ENCODE assay signal across 33 cellular contexts in the genomic region with DNA sequence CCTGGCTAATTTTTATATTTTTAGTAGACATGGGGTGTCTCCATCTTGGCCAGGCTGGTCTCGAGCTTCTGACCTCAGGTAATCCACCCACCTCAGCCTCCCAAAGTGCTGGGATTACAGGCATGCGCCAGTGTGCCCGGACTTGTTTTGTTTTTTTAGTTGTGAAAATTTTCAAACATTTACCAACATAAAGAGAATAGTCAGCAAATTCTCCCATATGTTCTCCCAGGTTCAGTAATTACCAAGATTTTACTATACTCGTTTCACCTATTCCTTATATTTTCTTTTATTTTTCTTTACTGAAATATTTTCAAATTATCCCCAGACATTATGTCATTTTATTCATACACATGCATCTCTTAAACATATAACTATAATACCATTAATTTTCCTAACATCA.
"Had no signal": no experiment of that assay in that cellular context is flagged by ENCODE, and none has a peak within 500 bp of the region (broad histone marks: within the 10 kb centered on the region; RNA-seq: fewer than 3 reads in every experiment).

No MANE protein-coding gene starts in this region.

- H3K4me1 Mint-ChIP-seq: activated CD4-positive, alpha-beta T cell treated with anti-CD3 and anti-CD28 coated beads, Interleukin-2, amount 10 ng/mL, durations not matched to agents 24 days and 14 days; activated CD8-positive, alpha-beta memory T cell treated with anti-CD3 and anti-CD28 coated beads, Interleukin-2, amount 10 ng/mL, durations not matched to agents 7 days and 5 days; activated naive CD4-positive, alpha-beta T cell treated with anti-CD3 and anti-CD28 coated beads, Interleukin-2, amount 10 ng/mL, durations not matched to agents 7 days and 5 days had no signal

- H3K4me1 ChIP-seq: ascending aorta, breast epithelium had no signal

- H3K36me3 Mint-ChIP-seq: activated CD4-positive, alpha-beta memory T cell treated with anti-CD3 and anti-CD28 coated beads for 36 hours; activated CD8-positive, alpha-beta memory T cell treated with anti-CD3 and anti-CD28 coated beads, Interleukin-2, amount 10 ng/mL, durations not matched to agents 7 days and 5 days; activated naive CD4-positive, alpha-beta T cell treated with anti-CD3 and anti-CD28 coated beads, Interleukin-2, amount 10 ng/mL, durations not matched to agents 7 days and 5 days; activated naive CD4-positive, alpha-beta T cell treated with anti-CD3 and anti-CD28 coated beads, Interleukin-2, amount 50 U/mL, for 72 hours; activated naive CD8-positive, alpha-beta T cell treated with anti-CD3 and anti-CD28 coated beads, Interleukin-2, amount 10 ng/mL, durations not matched to agents 7 days and 5 days; brain had no signal

- H3K4me3 Mint-ChIP-seq: activated CD4-positive, alpha-beta memory T cell treated with anti-CD3 and anti-CD28 coated beads for 36 hours; activated CD4-positive, alpha-beta T cell treated with anti-CD3 and anti-CD28 coated beads for 36 hours; activated CD4-positive, alpha-beta T cell treated with anti-CD3 and anti-CD28 coated beads, Interleukin-2, amount 10 ng/mL, durations not matched to agents 24 days and 14 days; activated CD8-positive, alpha-beta memory T cell treated with anti-CD3 and anti-CD28 coated beads, Interleukin-2, amount 10 ng/mL, durations not matched to agents 7 days and 5 days; activated CD8-positive, alpha-beta T cell treated with anti-CD3 and anti-CD28 coated beads, Interleukin-2, amount 10 ng/mL, durations not matched to agents 7 days and 5 days; activated naive CD4-positive, alpha-beta T cell treated with anti-CD3 and anti-CD28 coated beads, Interleukin-2, amount 10 ng/mL, durations not matched to agents 7 days and 5 days; activated naive CD8-positive, alpha-beta T cell treated with anti-CD3 and anti-CD28 coated beads, Interleukin-2, amount 10 ng/mL, durations not matched to agents 7 days and 5 days; activated T-helper 1 cell treated with anti-CD3 and anti-CD28 coated beads, Interleukin-12 subunit alpha, Interleukin-12 subunit beta, Interleukin-2, Interleukin-4 antibody, amounts not matched to agents 30 ng/mL and 10 ng/mL and 1 ng/mL, durations not matched to agents 14 hours and 24 hours and 36 hours; brain; dendritic cell treated with granulocyte-macrophage colony-stimulating factor and Interleukin-4, amounts not matched to agents 40 ng/mL and 50 ng/mL, for 4 days; endodermal cell had no signal

- H3K27me3 Mint-ChIP-seq: activated CD4-positive, alpha-beta memory T cell treated with anti-CD3 and anti-CD28 coated beads for 36 hours; activated CD4-positive, alpha-beta T cell treated with anti-CD3 and anti-CD28 coated beads for 36 hours; activated CD4-positive, alpha-beta T cell treated with anti-CD3 and anti-CD28 coated beads, Interleukin-2, amount 10 ng/mL, durations not matched to agents 24 days and 14 days; activated CD8-positive, alpha-beta memory T cell treated with anti-CD3 and anti-CD28 coated beads, Interleukin-2, amount 10 ng/mL, durations not matched to agents 7 days and 5 days; activated naive CD4-positive, alpha-beta T cell treated with anti-CD3 and anti-CD28 coated beads, Interleukin-2, amount 10 ng/mL, durations not matched to agents 7 days and 5 days; activated naive CD8-positive, alpha-beta T cell treated with anti-CD3 and anti-CD28 coated beads, Interleukin-2, amount 10 ng/mL, durations not matched to agents 7 days and 5 days; dendritic cell treated with granulocyte-macrophage colony-stimulating factor and Interleukin-4, amounts not matched to agents 40 ng/mL and 50 ng/mL, for 4 days had no signal

- H3K27ac ChIP-seq: ascending aorta, breast epithelium, cardiac muscle cell, coronary artery, dorsolateral prefrontal cortex, heart left ventricle had no signal

- H3K36me3 ChIP-seq: ascending aorta, breast epithelium, cardiac muscle cell, gastrocnemius medialis, heart left ventricle had no signal

- H3K27ac Mint-ChIP-seq: activated CD4-positive, alpha-beta memory T cell treated with anti-CD3 and anti-CD28 coated beads for 36 hours; activated CD4-positive, alpha-beta T cell treated with anti-CD3 and anti-CD28 coated beads for 36 hours; activated CD4-positive, alpha-beta T cell treated with anti-CD3 and anti-CD28 coated beads, Interleukin-2, amount 10 ng/mL, durations not matched to agents 24 days and 14 days; activated CD8-positive, alpha-beta memory T cell treated with anti-CD3 and anti-CD28 coated beads, Interleukin-2, amount 10 ng/mL, durations not matched to agents 7 days and 5 days; activated CD8-positive, alpha-beta T cell treated with anti-CD3 and anti-CD28 coated beads, Interleukin-2, amount 10 ng/mL, durations not matched to agents 7 days and 5 days; activated naive CD4-positive, alpha-beta T cell treated with anti-CD3 and anti-CD28 coated beads, Interleukin-2, amount 10 ng/mL, durations not matched to agents 7 days and 5 days; activated naive CD4-positive, alpha-beta T cell treated with anti-CD3 and anti-CD28 coated beads, Interleukin-2, amount 50 U/mL, for 72 hours; activated naive CD8-positive, alpha-beta T cell treated with anti-CD3 and anti-CD28 coated beads, Interleukin-2, amount 10 ng/mL, durations not matched to agents 7 days and 5 days; activated T-helper 1 cell treated with anti-CD3 and anti-CD28 coated beads, Interleukin-12 subunit alpha, Interleukin-12 subunit beta, Interleukin-2, Interleukin-4 antibody, amounts not matched to agents 30 ng/mL and 10 ng/mL and 1 ng/mL, durations not matched to agents 14 hours and 24 hours and 36 hours; activated T-helper 2 cell treated with anti-CD3 and anti-CD28 coated beads, Interferon-gamma antibody, Interleukin-2, Interleukin-4, amounts not matched to agents 10 μg/mL and 5 μg/mL and 100 μg/mL, durations not matched to agents 14 hours and 24 hours and 36 hours; brain; dendritic cell treated with granulocyte-macrophage colony-stimulating factor and Interleukin-4, amounts not matched to agents 40 ng/mL and 50 ng/mL, for 4 days; endodermal cell had no signal

- ATAC-seq: activated CD4-positive, alpha-beta T cell treated with anti-CD3 and anti-CD28 coated beads for 36 hours; activated CD8-positive, alpha-beta memory T cell treated with anti-CD3 and anti-CD28 coated beads, Interleukin-2, amount 10 ng/mL, durations not matched to agents 7 days and 5 days; activated CD8-positive, alpha-beta T cell treated with anti-CD3 and anti-CD28 coated beads, Interleukin-2, amount 10 ng/mL, durations not matched to agents 7 days and 5 days; activated naive CD4-positive, alpha-beta T cell treated with anti-CD3 and anti-CD28 coated beads, Interleukin-2, amount 50 U/mL, for 72 hours; esophagus mucosa; gastrocnemius medialis; heart left ventricle had no signal

- H3K9me3 Mint-ChIP-seq: activated CD4-positive, alpha-beta memory T cell treated with anti-CD3 and anti-CD28 coated beads for 36 hours; activated CD4-positive, alpha-beta T cell treated with anti-CD3 and anti-CD28 coated beads, Interleukin-2, amount 10 ng/mL, durations not matched to agents 24 days and 14 days; activated naive CD4-positive, alpha-beta T cell treated with anti-CD3 and anti-CD28 coated beads, Interleukin-2, amount 10 ng/mL, durations not matched to agents 7 days and 5 days; activated naive CD4-positive, alpha-beta T cell treated with anti-CD3 and anti-CD28 coated beads, Interleukin-2, amount 50 U/mL, for 72 hours; activated naive CD8-positive, alpha-beta T cell treated with anti-CD3 and anti-CD28 coated beads, Interleukin-2, amount 10 ng/mL, durations not matched to agents 7 days and 5 days; activated T-helper 1 cell treated with anti-CD3 and anti-CD28 coated beads, Interleukin-12 subunit alpha, Interleukin-12 subunit beta, Interleukin-2, Interleukin-4 antibody, amounts not matched to agents 30 ng/mL and 10 ng/mL and 1 ng/mL, durations not matched to agents 14 hours and 24 hours and 36 hours; activated T-helper 2 cell treated with anti-CD3 and anti-CD28 coated beads, Interferon-gamma antibody, Interleukin-2, Interleukin-4, amounts not matched to agents 10 μg/mL and 5 μg/mL and 100 μg/mL, durations not matched to agents 14 hours and 24 hours and 36 hours; brain; dendritic cell treated with granulocyte-macrophage colony-stimulating factor and Interleukin-4, amounts not matched to agents 40 ng/mL and 50 ng/mL, for 4 days; endodermal cell had no signal

- H3K4me3 ChIP-seq: ascending aorta, breast epithelium, cardiac muscle cell, coronary artery, dorsolateral prefrontal cortex, gastrocnemius medialis, heart left ventricle had no signal

- DNase-seq: activated CD4-positive, alpha-beta memory T cell treated with anti-CD3 and anti-CD28 coated beads for 36 hours; activated CD4-positive, alpha-beta T cell treated with anti-CD3 and anti-CD28 coated beads for 36 hours; activated CD4-positive, alpha-beta T cell treated with anti-CD3 and anti-CD28 coated beads, Interleukin-2, amount 10 ng/mL, durations not matched to agents 24 days and 14 days; activated CD4-positive, CD25-positive, alpha-beta regulatory T cell; activated CD4-positive, CD25-positive, alpha-beta regulatory T cell treated with anti-CD3 and anti-CD28 coated beads, Interleukin-2, amount 50 U/mL, for 72 hours; activated CD8-positive, alpha-beta memory T cell treated with anti-CD3 and anti-CD28 coated beads, Interleukin-2, amount 10 ng/mL, durations not matched to agents 7 days and 5 days; activated CD8-positive, alpha-beta memory T cell treated with anti-CD3 and anti-CD28 coated beads, Interleukin-2, amount 50 U/mL, for 4 hours; activated CD8-positive, alpha-beta T cell treated with anti-CD3 and anti-CD28 coated beads, Interleukin-2, amount 10 ng/mL, durations not matched to agents 7 days and 5 days; activated effector memory CD4-positive, alpha-beta T cell treated with anti-CD3 and anti-CD28 coated beads, Interleukin-2, amount 50 U/mL, for 16 hours; activated naive CD4-positive, alpha-beta T cell treated with anti-CD3 and anti-CD28 coated beads, Interleukin-2, amount 10 ng/mL, durations not matched to agents 7 days and 5 days; activated naive CD8-positive, alpha-beta T cell treated with anti-CD3 and anti-CD28 coated beads, Interleukin-2, amount 10 ng/mL, durations not matched to agents 7 days and 5 days; activated T-cell treated with anti-CD3 and anti-CD28 coated beads, Interleukin-2, amount 50 U/mL, for 1 hour; activated T-cell treated with anti-CD3 and anti-CD28 coated beads, Interleukin-2, amount 50 U/mL, for 48 hours; central memory CD4-positive, alpha-beta T cell; cerebellar nuclear complex; dorsolateral prefrontal cortex; effector memory CD4-positive, alpha-beta T cell; endodermal cell; foreskin fibroblast; gastrocnemius medialis; glutamatergic neuron; heart left ventricle; T-helper 2 cell had no signal

- H3K9me3 ChIP-seq: ascending aorta, breast epithelium, gastrocnemius medialis, heart left ventricle had no signal

- H3K27me3 ChIP-seq: ascending aorta, breast epithelium, cardiac muscle cell, dorsolateral prefrontal cortex, gastrocnemius medialis, heart left ventricle had no signal
